In the genomic region with DNA sequence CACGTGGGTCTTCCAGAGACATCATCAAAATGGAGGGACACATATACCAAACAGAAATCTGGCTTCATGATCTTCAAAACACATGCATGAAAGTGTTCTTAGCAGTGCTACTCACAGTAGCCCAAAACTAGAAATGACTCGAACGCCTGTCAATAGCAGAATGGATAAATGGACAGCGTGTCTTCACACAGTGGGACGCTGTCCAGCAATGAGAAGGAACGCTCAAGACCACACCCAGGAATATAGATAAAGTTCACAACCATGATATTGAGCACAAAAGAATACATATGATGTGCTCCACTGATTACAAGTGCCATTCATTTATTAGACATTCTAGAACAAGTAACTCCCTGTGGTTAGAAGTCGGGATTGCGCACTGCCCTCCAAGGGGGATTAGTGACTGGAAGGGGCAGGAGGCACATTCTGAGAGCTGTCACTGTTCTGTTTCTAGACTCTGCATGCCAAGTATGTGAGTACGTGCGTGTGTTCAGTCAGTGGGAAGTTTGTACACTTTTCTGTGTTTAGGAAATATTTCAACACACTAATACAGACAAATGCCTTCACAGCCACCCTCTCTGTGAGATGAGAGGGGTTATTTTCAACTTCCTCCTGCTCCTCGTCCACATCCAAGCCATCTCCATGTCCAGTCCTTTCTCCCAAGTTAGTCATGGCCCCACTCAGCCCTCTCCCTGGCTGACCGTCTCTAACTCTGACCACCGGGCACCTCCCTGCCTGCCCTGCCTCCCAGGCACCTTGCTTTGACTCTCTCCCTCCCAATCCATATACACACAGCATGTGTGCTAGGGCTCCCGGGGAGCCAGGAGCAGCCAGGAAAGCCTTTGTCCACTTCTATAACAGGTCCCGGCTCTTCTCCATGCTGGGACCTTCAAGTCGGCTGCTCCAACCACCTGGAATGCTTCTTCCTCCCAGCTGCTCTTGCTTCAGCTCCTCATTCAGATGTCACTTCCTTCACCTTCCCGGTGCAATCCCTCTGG, we compare ENCODE assay signal across 3 cellular contexts.
TF ChIP-seq lines count a peak whose summit lies in the region.

No MANE protein-coding gene starts in this region.

TF ChIP-seq in SK-N-SH, 30 proteins besides CTCF, POLR2A, EP300 and RAD21 (continued from another document):
- peak; percentile 72 for TF ChIP-seq REST (IDR thresholded peaks at IDR 0.05; ENCODE audit: low read depth, low read length)
- TF ChIP-seq MXI1 (IDR thresholded peaks at IDR 0.05; ENCODE audit: low read depth, low read length), result no peak
- no peak for TF ChIP-seq TCF12 (IDR thresholded peaks at IDR 0.05)

TF ChIP-seq in SK-N-SH treated with all-trans-retinoic acid at 6 μM for 48 hours, 23 proteins besides CTCF, POLR2A, EP300 and RAD21 (continued from another document):
- TF ChIP-seq, protein P1, sequence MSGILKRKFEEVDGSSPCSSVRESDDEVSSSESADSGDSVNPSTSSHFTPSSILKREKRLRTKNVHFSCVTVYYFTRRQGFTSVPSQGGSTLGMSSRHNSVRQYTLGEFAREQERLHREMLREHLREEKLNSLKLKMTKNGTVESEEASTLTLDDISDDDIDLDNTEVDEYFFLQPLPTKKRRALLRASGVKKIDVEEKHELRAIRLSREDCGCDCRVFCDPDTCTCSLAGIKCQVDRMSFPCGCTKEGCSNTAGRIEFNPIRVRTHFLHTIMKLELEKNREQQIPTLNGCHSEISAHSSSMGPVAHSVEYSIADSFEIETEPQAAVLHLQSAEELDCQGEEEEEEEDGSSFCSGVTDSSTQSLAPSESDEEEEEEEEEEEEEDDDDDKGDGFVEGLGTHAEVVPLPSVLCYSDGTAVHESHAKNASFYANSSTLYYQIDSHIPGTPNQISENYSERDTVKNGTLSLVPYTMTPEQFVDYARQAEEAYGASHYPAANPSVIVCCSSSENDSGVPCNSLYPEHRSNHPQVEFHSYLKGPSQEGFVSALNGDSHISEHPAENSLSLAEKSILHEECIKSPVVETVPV (CRISPR knock-in tag; IDR thresholded peaks at IDR 0.05), result no peak
- TF ChIP-seq ZC3H10 (CRISPR knock-in tag; IDR thresholded peaks at IDR 0.05) (no peak), SNAI2 (CRISPR knock-in tag; IDR thresholded peaks at IDR 0.05) (no peak), TOX (CRISPR knock-in tag; IDR thresholded peaks at IDR 0.05; ENCODE audit: borderline replicate concordance) (no peak), ZFP30 (CRISPR knock-in tag; IDR thresholded peaks at IDR 0.05) (no peak), ZNF70 (CRISPR knock-in tag; IDR thresholded peaks at IDR 0.05) (no peak), PPARA (CRISPR knock-in tag; IDR thresholded peaks at IDR 0.05; ENCODE audit: borderline replicate concordance) (no peak), CSDC2 (CRISPR knock-in tag; IDR thresholded peaks at IDR 0.05) (no peak), TCF4 (CRISPR knock-in tag; IDR thresholded peaks at IDR 0.05; ENCODE audit: borderline replicate concordance) (no peak)
- TF ChIP-seq, protein P2, sequence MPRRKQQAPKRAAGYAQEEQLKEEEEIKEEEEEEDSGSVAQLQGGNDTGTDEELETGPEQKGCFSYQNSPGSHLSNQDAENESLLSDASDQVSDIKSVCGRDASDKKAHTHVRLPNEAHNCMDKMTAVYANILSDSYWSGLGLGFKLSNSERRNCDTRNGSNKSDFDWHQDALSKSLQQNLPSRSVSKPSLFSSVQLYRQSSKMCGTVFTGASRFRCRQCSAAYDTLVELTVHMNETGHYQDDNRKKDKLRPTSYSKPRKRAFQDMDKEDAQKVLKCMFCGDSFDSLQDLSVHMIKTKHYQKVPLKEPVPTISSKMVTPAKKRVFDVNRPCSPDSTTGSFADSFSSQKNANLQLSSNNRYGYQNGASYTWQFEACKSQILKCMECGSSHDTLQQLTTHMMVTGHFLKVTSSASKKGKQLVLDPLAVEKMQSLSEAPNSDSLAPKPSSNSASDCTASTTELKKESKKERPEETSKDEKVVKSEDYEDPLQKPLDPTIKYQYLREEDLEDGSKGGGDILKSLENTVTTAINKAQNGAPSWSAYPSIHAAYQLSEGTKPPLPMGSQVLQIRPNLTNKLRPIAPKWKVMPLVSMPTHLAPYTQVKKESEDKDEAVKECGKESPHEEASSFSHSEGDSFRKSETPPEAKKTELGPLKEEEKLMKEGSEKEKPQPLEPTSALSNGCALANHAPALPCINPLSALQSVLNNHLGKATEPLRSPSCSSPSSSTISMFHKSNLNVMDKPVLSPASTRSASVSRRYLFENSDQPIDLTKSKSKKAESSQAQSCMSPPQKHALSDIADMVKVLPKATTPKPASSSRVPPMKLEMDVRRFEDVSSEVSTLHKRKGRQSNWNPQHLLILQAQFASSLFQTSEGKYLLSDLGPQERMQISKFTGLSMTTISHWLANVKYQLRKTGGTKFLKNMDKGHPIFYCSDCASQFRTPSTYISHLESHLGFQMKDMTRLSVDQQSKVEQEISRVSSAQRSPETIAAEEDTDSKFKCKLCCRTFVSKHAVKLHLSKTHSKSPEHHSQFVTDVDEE (CRISPR knock-in tag; IDR thresholded peaks at IDR 0.05), result no peak
- TF ChIP-seq, protein P3, sequence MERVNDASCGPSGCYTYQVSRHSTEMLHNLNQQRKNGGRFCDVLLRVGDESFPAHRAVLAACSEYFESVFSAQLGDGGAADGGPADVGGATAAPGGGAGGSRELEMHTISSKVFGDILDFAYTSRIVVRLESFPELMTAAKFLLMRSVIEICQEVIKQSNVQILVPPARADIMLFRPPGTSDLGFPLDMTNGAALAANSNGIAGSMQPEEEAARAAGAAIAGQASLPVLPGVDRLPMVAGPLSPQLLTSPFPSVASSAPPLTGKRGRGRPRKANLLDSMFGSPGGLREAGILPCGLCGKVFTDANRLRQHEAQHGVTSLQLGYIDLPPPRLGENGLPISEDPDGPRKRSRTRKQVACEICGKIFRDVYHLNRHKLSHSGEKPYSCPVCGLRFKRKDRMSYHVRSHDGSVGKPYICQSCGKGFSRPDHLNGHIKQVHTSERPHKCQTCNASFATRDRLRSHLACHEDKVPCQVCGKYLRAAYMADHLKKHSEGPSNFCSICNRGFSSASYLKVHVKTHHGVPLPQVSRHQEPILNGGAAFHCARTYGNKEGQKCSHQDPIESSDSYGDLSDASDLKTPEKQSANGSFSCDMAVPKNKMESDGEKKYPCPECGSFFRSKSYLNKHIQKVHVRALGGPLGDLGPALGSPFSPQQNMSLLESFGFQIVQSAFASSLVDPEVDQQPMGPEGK (CRISPR knock-in tag; IDR thresholded peaks at IDR 0.05; ENCODE audit: borderline replicate concordance), result no peak
- TF ChIP-seq, protein P4, sequence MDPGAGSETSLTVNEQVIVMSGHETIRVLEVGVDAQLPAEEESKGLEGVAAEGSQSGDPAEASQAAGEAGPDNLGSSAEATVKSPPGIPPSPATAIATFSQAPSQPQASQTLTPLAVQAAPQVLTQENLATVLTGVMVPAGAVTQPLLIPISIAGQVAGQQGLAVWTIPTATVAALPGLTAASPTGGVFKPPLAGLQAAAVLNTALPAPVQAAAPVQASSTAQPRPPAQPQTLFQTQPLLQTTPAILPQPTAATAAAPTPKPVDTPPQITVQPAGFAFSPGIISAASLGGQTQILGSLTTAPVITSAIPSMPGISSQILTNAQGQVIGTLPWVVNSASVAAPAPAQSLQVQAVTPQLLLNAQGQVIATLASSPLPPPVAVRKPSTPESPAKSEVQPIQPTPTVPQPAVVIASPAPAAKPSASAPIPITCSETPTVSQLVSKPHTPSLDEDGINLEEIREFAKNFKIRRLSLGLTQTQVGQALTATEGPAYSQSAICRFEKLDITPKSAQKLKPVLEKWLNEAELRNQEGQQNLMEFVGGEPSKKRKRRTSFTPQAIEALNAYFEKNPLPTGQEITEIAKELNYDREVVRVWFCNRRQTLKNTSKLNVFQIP (CRISPR knock-in tag; IDR thresholded peaks at IDR 0.05; ENCODE audit: borderline replicate concordance, low read depth), result no peak

TF ChIP-seq in Ishikawa, 13 proteins besides CTCF, POLR2A, EP300 and RAD21:
- peak; percentile 56 for TF ChIP-seq REST (IDR thresholded peaks at IDR 0.05; ENCODE audit: low read depth)
- TF ChIP-seq, protein P5, sequence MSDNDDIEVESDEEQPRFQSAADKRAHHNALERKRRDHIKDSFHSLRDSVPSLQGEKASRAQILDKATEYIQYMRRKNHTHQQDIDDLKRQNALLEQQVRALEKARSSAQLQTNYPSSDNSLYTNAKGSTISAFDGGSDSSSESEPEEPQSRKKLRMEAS (IDR thresholded peaks at IDR 0.05), result no peak
